ENCODE assay signal across 8 cellular contexts in genomic region chr12:94561943-94562411, GRCh38.
DNase-seq lines count a peak whose midpoint lies in the region; ATAC-seq and TF ChIP-seq lines count a peak whose summit lies in the region.

No MANE protein-coding gene starts in this region.

- peaks cover 1% of the 10 kb centered on the region for H3K9me3 ChIP-seq in aorta (ENCODE audit: control insufficient read depth, low read length)

- peak; percentile 80 for DNase-seq in LNCaP clone FGC (ENCODE audit: low read depth)
- DNase-seq in fibroblast of gingiva (ENCODE audit: low read depth), result peak; percentile 13
- no peak for DNase-seq in aorta
- DNase-seq in DMS79 (lab: John Stamatoyannopoulos, UW), result no peak
- DNase-seq in SW 1271 (lab: John Stamatoyannopoulos, UW), result no peak
- no peak for DNase-seq in CD1c-positive myeloid dendritic cell (ENCODE audit: extremely low spot score)

- H3K27me3 ChIP-seq in aorta (ENCODE audit: control insufficient read depth in 1 of 2, insufficient read depth in 2 of 2, low read length in 1 of 2), result no peaks in the 10 kb centered on the region

- H3K4me1 ChIP-seq in aorta (ENCODE audit: control insufficient read depth in 1 of 2, insufficient read depth in 2 of 2, low read length in 2 of 2), result no peaks in the 10 kb centered on the region

- no peak for TF ChIP-seq CTCF in LNCaP clone FGC (IDR thresholded peaks at IDR 0.05; ENCODE audit: control insufficient read depth, extremely low read depth, insufficient read depth)

- H3K4me3 ChIP-seq in LNCaP clone FGC (ENCODE audit: low read depth, low read length) (no peak overlapping the region), aorta (ENCODE audit: low read length in 2 of 2) (no peak overlapping the region)

- 30 to 39% methylated on average over 11 of the region's 11 CpGs for WGBS in aorta, 2 donors

- peak; percentile 85 for ATAC-seq in GM18519 (IDR thresholded peaks at IDR 0.05; ENCODE audit: low FRiP score, unreplicated experiment)
- ATAC-seq in GM21723 (IDR thresholded peaks at IDR 0.05; ENCODE audit: unreplicated experiment), result peak; percentile 82
- ATAC-seq in aorta (ENCODE audit: low FRiP score), result peak; percentile 34

- H3K27ac ChIP-seq in aorta (ENCODE audit: low read depth in 1 of 2, low read length in 2 of 2), result no peak overlapping the region

- H3K36me3 ChIP-seq in aorta (ENCODE audit: control insufficient read depth in 1 of 2, insufficient read depth in 2 of 2, low read length in 1 of 2), result no peaks in the 10 kb centered on the region

- intact Hi-C loops in aorta (cut with DNase I), result no loop called here

Comparison
In these comparisons a context has a peak if more than half of its experiments do, and no peak if none do; other contexts are left out.
1. ATAC-seq: peak in every context shown above with its lines; median percentile 85 in GM18519; 82 in GM21723; 34 in aorta.
2. DNase-seq: peak in LNCaP clone FGC (single experiment) and fibroblast of gingiva (single experiment); none in aorta (0 of 2), DMS79 (single experiment), SW 1271 (0 of 2) and CD1c-positive myeloid dendritic cell (single experiment).